ENCODE assay signal across 10 cellular contexts in the genomic region with DNA sequence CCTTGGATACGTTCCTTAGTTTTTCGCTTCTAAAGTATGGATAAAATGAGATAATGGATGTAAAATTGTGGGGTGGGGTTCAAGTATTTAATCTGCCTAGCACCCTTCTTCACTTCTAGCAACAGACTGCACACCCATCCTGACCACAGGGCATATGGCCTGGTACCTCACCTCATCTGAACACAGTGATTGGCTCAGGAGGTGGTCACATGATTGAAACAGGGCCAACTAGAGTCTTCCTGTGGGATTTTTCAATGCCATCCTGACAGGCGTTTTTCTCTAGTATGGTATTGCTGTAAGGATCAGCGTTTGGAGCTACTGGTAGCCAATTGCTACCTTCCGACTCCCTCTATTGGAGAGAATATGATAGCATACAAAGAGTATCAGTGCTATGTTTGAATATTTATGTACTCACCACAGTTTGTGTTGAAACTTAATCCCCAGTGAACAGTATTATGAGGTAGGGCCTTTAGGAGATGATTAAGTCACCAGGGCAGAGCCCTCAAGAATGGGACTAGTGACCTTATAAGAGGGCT.
A peak's percentile ranks its signal among the peaks of the same experiment; 100 is the strongest.
DNase-seq lines count a peak whose midpoint lies in the region; ATAC-seq and TF ChIP-seq lines count a peak whose summit lies in the region.
"Had no signal": no experiment of that assay in that cellular context is flagged by ENCODE, and none has a peak within 500 bp of the region (broad histone marks: within the 10 kb centered on the region; RNA-seq: fewer than 3 reads in every experiment).

No MANE protein-coding gene starts in this region.

- no peaks in the 10 kb centered on the region for H3K79me1 ChIP-seq in H9 (ENCODE audit: insufficient read depth, low read depth, low read length, poor library complexity, severe bottlenecking)

- no peak overlapping the region for H4K8ac ChIP-seq in H9 (replicated peaks; ENCODE audit: insufficient read length, low read depth, low read length)

- H3T11ph ChIP-seq in H9 (ENCODE audit: low read length), result no peak overlapping the region

- H2BK5ac ChIP-seq in H9 (ENCODE audit: insufficient read length, low read length), result no peak overlapping the region

- TF ChIP-seq CTCF in H9 (conservative IDR thresholded peaks at IDR 0.05), result peak; percentile 38; the same call in 2 of the 3 replicates

- WGBS in H9 (ENCODE audit: extremely low coverage, insufficient read length, low lambda C conversion rate), result no CpG with 5 or more reads among the region's 5 CpGs

- H3K4me2 ChIP-seq in H9 (ENCODE audit: insufficient read depth, insufficient read length, low read length), result no peak overlapping the region

- peak; percentile 13 for ATAC-seq in esophagus mucosa

- H3K9me3 ChIP-seq in H9 (ENCODE audit: control insufficient read depth, low read depth, low read length), result no peaks in the 10 kb centered on the region
- H3K9me3 ChIP-seq: vagina had no signal

- 0 out of 4 replicates have a peak, but pooled peaks cover 0 to 4% of the 10 kb centered on the region in 2 experiments for H3K4me1 Mint-ChIP-seq in H9
- H3K4me1 Mint-ChIP-seq: activated naive CD4-positive, alpha-beta T cell treated with anti-CD3 and anti-CD28 coated beads, Interleukin-2, amount 10 ng/mL, durations not matched to agents 7 days and 5 days had no signal

- H4K91ac ChIP-seq in H9 (ENCODE audit: insufficient read length, low read depth, low read length), result no peak overlapping the region

- H2BK12ac ChIP-seq in H9 (ENCODE audit: insufficient read length, low read depth, low read length), result no peak overlapping the region

- H2AFZ ChIP-seq in H9 (ENCODE audit: low read length), result no peak overlapping the region

- H3K36me3 Mint-ChIP-seq in H9 (ENCODE audit: insufficient read depth in 1 of 3, low read depth in 3 of 3), result no peaks in the 10 kb centered on the region
- H3K36me3 Mint-ChIP-seq: activated naive CD4-positive, alpha-beta T cell treated with anti-CD3 and anti-CD28 coated beads, Interleukin-2, amount 10 ng/mL, durations not matched to agents 7 days and 5 days had no signal

- H3K4ac ChIP-seq in H9 (ENCODE audit: low read depth, low read length), result no peak overlapping the region

- no peak overlapping the region for H3K14ac ChIP-seq in H9 (ENCODE audit: insufficient read depth, low read length)

- H2BK15ac ChIP-seq in H9 (ENCODE audit: low read depth, low read length), result no peak overlapping the region

- no peak overlapping the region for H3K18ac ChIP-seq in H9 (ENCODE audit: insufficient read length, low read depth, low read length)

- H4K5ac ChIP-seq in H9 (ENCODE audit: insufficient read length, low read depth, low read length), result no peak overlapping the region

- no peaks in the 10 kb centered on the region for H3K23me2 ChIP-seq in H9 (ENCODE audit: insufficient read length, low read depth, low read length, poor library complexity, severe bottlenecking)

- H2BK20ac ChIP-seq in H9 (ENCODE audit: low read depth, low read length, poor library complexity, severe bottlenecking), result no peak overlapping the region

- H3K9ac ChIP-seq in H9 (ENCODE audit: extremely low read depth, insufficient read length, low read length), result no peak overlapping the region

- no peak overlapping the region for H3K27ac ChIP-seq in H9 (ENCODE audit: insufficient read length, low read depth, low read length)
- H3K27ac ChIP-seq: vagina had no signal

- no peaks in the 10 kb centered on the region; the same call in 1 of the 2 replicates for H3K27me3 Mint-ChIP-seq in H9 (ENCODE audit: low read depth)

- no peaks in the 10 kb centered on the region for H4K20me1 ChIP-seq in H9 (ENCODE audit: control insufficient read depth, insufficient read depth, insufficient read length)

- no peaks in the 10 kb centered on the region for H3K79me2 ChIP-seq in H9 (ENCODE audit: insufficient read depth, low read length)

- peak; percentile 65 for DNase-seq in DMS53 (lab: John Stamatoyannopoulos, UW)
- DNase-seq in H9, result no peak
- peak; percentile 64 to 81 for DNase-seq in NCI-H524 (lab: John Stamatoyannopoulos, UW)
- DNase-seq in GM19240 (ENCODE audit: insufficient read length, low spot score), result no peak
- no peak for DNase-seq in activated naive CD4-positive, alpha-beta T cell (lab: John Stamatoyannopoulos, UW)
- no peak for DNase-seq in iPS-NIHi11 (ENCODE audit: low spot score)
- DNase-seq in HuH-7 (ENCODE audit: low spot score), result no peak
- DNase-seq: activated naive CD4-positive, alpha-beta T cell treated with anti-CD3 and anti-CD28 coated beads, Interleukin-2, amount 10 ng/mL, durations not matched to agents 7 days and 5 days had no signal

- no peak overlapping the region for H3K56ac ChIP-seq in H9 (ENCODE audit: insufficient read length, low read depth, low read length)

- H3K4me1 ChIP-seq in H9 (ENCODE audit: insufficient read depth, low read length), result no peaks in the 10 kb centered on the region

- H3K9me3 Mint-ChIP-seq in H9, result no peaks in the 10 kb centered on the region
- H3K9me3 Mint-ChIP-seq: activated naive CD4-positive, alpha-beta T cell treated with anti-CD3 and anti-CD28 coated beads, Interleukin-2, amount 10 ng/mL, durations not matched to agents 7 days and 5 days had no signal

- H2AK5ac ChIP-seq in H9 (ENCODE audit: insufficient read length, low read length), result no peak overlapping the region

- H3K27ac Mint-ChIP-seq in H9, result no peak overlapping the region
- H3K27ac Mint-ChIP-seq: activated naive CD4-positive, alpha-beta T cell treated with anti-CD3 and anti-CD28 coated beads, Interleukin-2, amount 10 ng/mL, durations not matched to agents 7 days and 5 days had no signal

- H3K4me3 Mint-ChIP-seq in H9, result no peak overlapping the region
- H3K4me3 Mint-ChIP-seq: activated naive CD4-positive, alpha-beta T cell treated with anti-CD3 and anti-CD28 coated beads, Interleukin-2, amount 10 ng/mL, durations not matched to agents 7 days and 5 days had no signal

- H2BK120ac ChIP-seq in H9 (ENCODE audit: low read depth, low read length, poor library complexity, severe bottlenecking), result no peak overlapping the region

- H3K27me3 ChIP-seq in H9 (ENCODE audit: insufficient read depth, low read length), result no peaks in the 10 kb centered on the region
- H3K27me3 ChIP-seq: vagina had no signal

- no peak overlapping the region for H3K23ac ChIP-seq in H9 (ENCODE audit: insufficient read length, low read depth, low read length)

Comparison
In these comparisons a context has a peak if more than half of its experiments do, and no peak if none do; other contexts are left out.
1. DNase-seq: peak in DMS53 (single experiment) and NCI-H524 (2 of 2); none in H9 (single experiment), GM19240 (single experiment), activated naive CD4-positive, alpha-beta T cell (0 of 4), iPS-NIHi11 (single experiment) and HuH-7 (single experiment).